27 cellular contexts compared by ENCODE assay signal in the genomic region with DNA sequence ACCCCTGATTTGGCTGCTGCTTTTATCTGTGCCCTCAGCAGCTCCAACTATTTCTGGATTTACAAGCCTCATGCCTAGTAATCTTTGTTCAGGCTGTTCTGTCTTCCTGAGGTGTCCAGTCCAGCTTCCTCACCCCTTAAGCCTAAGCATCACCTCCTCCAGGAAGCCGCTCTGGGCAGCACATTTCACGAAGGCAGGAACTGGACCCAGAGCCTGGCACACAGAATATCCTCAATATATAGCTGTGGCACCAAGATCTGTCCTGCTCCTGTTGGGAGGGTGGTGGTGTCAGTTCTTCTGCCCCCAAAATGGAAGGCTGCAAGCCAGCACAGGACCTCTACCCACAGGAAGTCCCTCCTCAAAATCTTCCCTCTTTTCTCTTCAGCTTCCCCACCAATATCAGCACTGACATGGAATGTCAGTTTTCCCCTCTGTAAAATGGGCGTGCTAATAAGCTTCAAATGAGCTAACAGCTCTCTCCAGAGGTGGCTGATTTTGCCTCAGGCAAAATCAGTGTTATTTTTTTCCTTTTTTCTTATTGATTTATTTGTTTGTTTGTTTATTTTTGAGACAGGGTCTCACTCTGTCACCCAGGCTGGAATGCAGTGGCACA. TPM values are rescaled to one million over a fixed set of nuclear protein-coding genes. Genes with fewer than 3 reads are reported as not detected.
"Had no signal": no experiment of that assay in that cellular context is flagged by ENCODE, and none has a peak within 500 bp of the region (broad histone marks: within the 10 kb centered on the region; RNA-seq: fewer than 3 reads in every experiment).

No MANE protein-coding gene starts in this region.

- H3K27ac ChIP-seq: left ventricle myocardium inferior, ovary, right atrium auricular region, sigmoid colon, spleen, tibial nerve, uterus had no signal

- H3K4me3 Mint-ChIP-seq: mesothelial cell of epicardium; stimulated activated effector memory CD8-positive, alpha-beta T cell treated with anti-CD3 and anti-CD28 coated beads, Interleukin-12 subunit alpha, Interleukin-12 subunit beta, amount 100 ng/mL, for 72 hours; stimulated activated naive CD8-positive, alpha-beta T cell treated with anti-CD3 and anti-CD28 coated beads, Interleukin-15, amount 100 ng/mL, for 72 hours had no signal

- ATAC-seq: natural killer cell; stimulated activated effector memory CD8-positive, alpha-beta T cell treated with anti-CD3 and anti-CD28 coated beads, Interleukin-12 subunit alpha, Interleukin-12 subunit beta, amount 100 ng/mL, for 72 hours; stimulated activated naive CD8-positive, alpha-beta T cell treated with anti-CD3 and anti-CD28 coated beads, Interleukin-15, amount 100 ng/mL, for 72 hours had no signal

- FAIRE-seq: small intestine had no signal

- H3K9me3 Mint-ChIP-seq: mesothelial cell of epicardium; naive B cell; natural killer cell; stimulated activated effector memory CD8-positive, alpha-beta T cell treated with anti-CD3 and anti-CD28 coated beads, Interleukin-12 subunit alpha, Interleukin-12 subunit beta, amount 100 ng/mL, for 72 hours; stimulated activated naive CD8-positive, alpha-beta T cell treated with anti-CD3 and anti-CD28 coated beads, Interleukin-15, amount 100 ng/mL, for 72 hours; type B pancreatic cell had no signal

- H3K36me3 Mint-ChIP-seq: mesothelial cell of epicardium; naive B cell; natural killer cell; stimulated activated effector memory CD8-positive, alpha-beta T cell treated with anti-CD3 and anti-CD28 coated beads, Interleukin-12 subunit alpha, Interleukin-12 subunit beta, amount 100 ng/mL, for 72 hours; type B pancreatic cell had no signal

- H3K36me3 ChIP-seq: left ventricle myocardium inferior, ovary, right atrium auricular region, sigmoid colon, spleen, tibial nerve, uterus had no signal

- H3K4me1 Mint-ChIP-seq: mesothelial cell of epicardium had no signal

- H3K9me3 ChIP-seq: left ventricle myocardium inferior, ovary, right atrium auricular region, sigmoid colon, spleen, tibial nerve, uterus had no signal

- DNase-seq: islet precursor cell; left ventricle myocardium inferior; mesendoderm; naive B cell; natural killer cell; ovary; sigmoid colon; small intestine; spleen; stimulated activated CD4-positive, alpha-beta T cell treated with anti-CD3 and anti-CD28 coated beads, Interleukin-4, amount 100 ng/mL, for 24 hours; stimulated activated naive CD4-positive, alpha-beta T cell treated with Interleukin-2 at 50 U/mL for 16 hours; stimulated activated naive CD8-positive, alpha-beta T cell treated with anti-CD3 and anti-CD28 coated beads, Interleukin-15, amount 100 ng/mL, for 72 hours; substantia nigra; uterus had no signal

- H3K4me1 ChIP-seq: uterus had no signal

- H3K27me3 ChIP-seq: ovary had no signal

- H3K27ac Mint-ChIP-seq: mesothelial cell of epicardium; naive B cell; natural killer cell; progenitor cell of endocrine pancreas; stimulated activated effector memory CD8-positive, alpha-beta T cell treated with anti-CD3 and anti-CD28 coated beads, Interleukin-12 subunit alpha, Interleukin-12 subunit beta, amount 100 ng/mL, for 72 hours; type B pancreatic cell had no signal

- H3K4me3 ChIP-seq: left ventricle myocardium inferior, lung, ovary, right atrium auricular region, sigmoid colon, spleen, tibial nerve, uterus had no signal

RNA-seq across cellular contexts. Expression of a gene that starts 6.9 kb away (rescaled TPM):
- total RNA-seq: kidney epithelial cell, left ventricle myocardium inferior, lung, mesothelial cell of epicardium, natural killer cell, ovary, progenitor cell of endocrine pancreas, pulmonary artery endothelial cell, renal cortical epithelial cell, right atrium auricular region, spleen, tibial nerve, ureter, uterus had no signal
- polyA plus RNA-seq: neural cell, ovary had no signal

RNA-seq across cellular contexts. Expression of a gene that starts 12.1 kb away (rescaled TPM):
- total RNA-seq: kidney epithelial cell, mononuclear cell, natural killer cell, progenitor cell of endocrine pancreas, pulmonary artery endothelial cell, spleen had no signal

RNA-seq across cellular contexts. Expression of a gene that starts 53.6 kb away (rescaled TPM):
- total RNA-seq: kidney epithelial cell, mononuclear cell, pulmonary artery endothelial cell had no signal
